In genomic region chr15:69193948-69194827, GRCh38 we compare ENCODE assay signal across 12 cellular contexts. TPM values are rescaled to one million over a fixed set of nuclear protein-coding genes. Genes with fewer than 3 reads are reported as not detected.
DNase-seq lines count a peak whose midpoint lies in the region; ATAC-seq and TF ChIP-seq lines count a peak whose summit lies in the region.
"Had no signal": no experiment of that assay in that cellular context is flagged by ENCODE, and none has a peak within 500 bp of the region (broad histone marks: within the 10 kb centered on the region; RNA-seq: fewer than 3 reads in every experiment).

No MANE protein-coding gene starts in this region.

- POLR2A ChIA-PET in AG04450 (lab: Yijun Ruan, JAX), result interaction anchor here (0.6 kb wide), 1 partner anchor 916 kb away, joined by 3 read pairs; the partner anchor contains the start of gene FEM1B

- H3K27me3 ChIP-seq in AG04450 (ENCODE audit: control insufficient read depth, insufficient read depth, low read length) (no peaks in the 10 kb centered on the region), HAP-1 (ENCODE audit: low read depth) (no peaks in the 10 kb centered on the region), colonic mucosa (no peaks in the 10 kb centered on the region)
- H3K27me3 ChIP-seq: BLaER1 had no signal

- H3K9ac ChIP-seq in colonic mucosa (ENCODE audit: low read depth in 2 of 2, low read length in 2 of 2), result no peak overlapping the region
- H3K9ac ChIP-seq: BLaER1 had no signal

- H3K4me1 ChIP-seq in HAP-1 (peaks cover 28% of the 10 kb centered on the region), colonic mucosa (no peaks in the 10 kb centered on the region)
- H3K4me1 ChIP-seq: BLaER1 had no signal

- ATAC-seq in GM18870 (IDR thresholded peaks at IDR 0.05; ENCODE audit: unreplicated experiment) (no peak), HG02798 (IDR thresholded peaks at IDR 0.05; ENCODE audit: poor library complexity, unreplicated experiment) (no peak)
- ATAC-seq: natural killer cell treated with Interleukin-12 subunit alpha and Interleukin-12 subunit beta and Interleukin-15 and Interleukin-18, amount 100 ng/mL, for 72 hours had no signal

- H3K9me3 ChIP-seq in AG04450 (ENCODE audit: control insufficient read depth, insufficient read depth, low read length), result no peaks in the 10 kb centered on the region
- H3K9me3 ChIP-seq in HAP-1, result no peaks in the 10 kb centered on the region
- H3K9me3 ChIP-seq in colonic mucosa, result no peaks in the 10 kb centered on the region

- CTCF ChIA-PET in AG04450 (lab: Charles Lee), result no interaction called here

- intact Hi-C loops in colonic mucosa (cut with DNase I), result no loop called here

- DNase-seq in AG04450 (ENCODE audit: low read depth, low spot score) (peak; percentile 10), NCI-H226 (peak; percentile 8), fibroblast of gingiva (ENCODE audit: low read depth) (peak; percentile 24), non-pigmented ciliary epithelial cell (ENCODE audit: low read depth) (peak; percentile 19), HAP-1 (ENCODE audit: low spot score in 2 of 2) (no peak), colonic mucosa (no peak)
- DNase-seq: activated naive CD8-positive, alpha-beta T cell treated with anti-CD3 and anti-CD28 coated beads, Interleukin-2, amount 10 ng/mL, durations not matched to agents 7 days and 5 days; stimulated activated CD4-positive, alpha-beta T cell treated with anti-CD3 and anti-CD28 coated beads, Interleukin-4, amount 100 ng/mL, for 1 hour had no signal

- H3K36me3 ChIP-seq in HAP-1 (replicated peaks) (no peaks in the 10 kb centered on the region), colonic mucosa (no peaks in the 10 kb centered on the region)

- in situ Hi-C loops in HAP-1 (cut with MboI; ENCODE audit: low sequenced_read_pairs), result no loop called here

- no peak overlapping the region for H3K4me3 ChIP-seq in AG04450 (ENCODE audit: low read depth, low read length)
- no peak overlapping the region for H3K4me3 ChIP-seq in HAP-1
- H3K4me3 ChIP-seq in colonic mucosa, result no peak overlapping the region
- H3K4me3 ChIP-seq: BLaER1 had no signal

- H3K27ac ChIP-seq in AG04450 (ENCODE audit: low read depth, low read length) (no peak overlapping the region), colonic mucosa (no peak overlapping the region)
- H3K27ac ChIP-seq: BLaER1 had no signal

- TF ChIP-seq CTCF in AG04450 (IDR thresholded peaks at IDR 0.05; ENCODE audit: low read depth, low read length) (no peak), colonic mucosa (IDR thresholded peaks at IDR 0.05) (no peak)

RNA-seq across cellular contexts. Expression of gene GLCE, which starts 33.8 kb away (rescaled TPM):
- polyA plus RNA-seq in AG04450 (2011; rRNA removed), result 35.7 and 48.1 TPM in 2 replicates
- 22.9 and 42.1 TPM in 2 replicates for polyA minus RNA-seq in AG04450 (2011; rRNA and poly(A)+ RNA removed)
- 10 to 100 TPM; 28.0 to 61.1 TPM for total RNA-seq in colonic mucosa

Comparison
In these comparisons a context has a peak if more than half of its experiments do, and no peak if none do; other contexts are left out.
1. DNase-seq: peak in AG04450 (single experiment), NCI-H226 (single experiment), fibroblast of gingiva (single experiment) and non-pigmented ciliary epithelial cell (single experiment); none in HAP-1 (0 of 2) and colonic mucosa (single experiment).